Comparison of ENCODE assay signal across 5 cellular contexts in the genomic region with DNA sequence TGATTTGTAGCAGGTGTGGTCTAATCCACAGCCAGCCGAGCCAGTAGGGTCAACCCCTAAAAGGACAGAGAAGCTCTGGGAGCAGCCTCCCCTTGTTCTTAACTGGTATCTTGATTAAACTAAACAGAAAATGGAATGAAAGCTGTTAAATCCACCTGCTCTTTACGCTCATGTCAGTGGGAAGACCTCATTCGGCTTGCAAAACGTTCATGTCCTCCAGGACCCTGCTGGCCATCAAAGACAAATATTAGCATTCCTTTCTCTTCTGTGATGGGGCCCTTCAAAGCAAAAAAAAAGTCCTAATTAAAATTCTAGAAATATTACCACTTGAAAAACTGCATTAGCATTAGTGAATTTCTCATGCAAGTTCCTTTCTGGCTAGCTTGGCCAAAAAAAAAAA.
DNase-seq lines count a peak whose midpoint lies in the region; ATAC-seq, FAIRE-seq and TF ChIP-seq lines count a peak whose summit lies in the region.
"Not testable (repeated sequence)": the region's sequence is repeated elsewhere in the genome, so short reads cannot be mapped to it uniquely, and the experiment has no call there.

No MANE protein-coding gene starts in this region.

- not testable (repeated sequence) for FAIRE-seq in HepG2 (lab: Jason Lieb, UNC)

- not testable (repeated sequence) for H3K4me3 ChIP-seq in Caco-2 (ENCODE audit: low read depth, low read length); OCI-LY3 (ENCODE audit: low read length); endodermal cell (ENCODE audit: low read length)
- H3K4me3 ChIP-seq in HepG2 (replicated peaks in 1 of 3; ENCODE audit: insufficient read depth in 1 of 3, low read depth in 2 of 3, low read length in 3 of 3), result peak overlapping the region in 1 of 3 experiments; percentile 37; a peak in 1 of 6 replicates

- in situ Hi-C loops in HepG2 (cut with HindIII; ENCODE audit: extremely low pct_ligation_motif_present, low pct_unique_long_range_greater_than_20kb), result not testable (repeated sequence)

- not testable (repeated sequence) for BruUV-seq in Caco-2 (replicated peaks; lab: Mats Ljungman, UMichigan); HepG2 (replicated peaks; lab: Mats Ljungman, UMichigan)

- not testable (repeated sequence) for H3K27me3 Mint-ChIP-seq in Caco-2 (ENCODE audit: insufficient read depth, unreplicated experiment); activated CD4-positive, alpha-beta memory T cell treated with anti-CD3 and anti-CD28 coated beads, Interleukin-2, amount 10 ng/mL, durations not matched to agents 7 days and 5 days; endodermal cell (ENCODE audit: insufficient read depth)

- not testable (repeated sequence) for H2AFZ ChIP-seq in OCI-LY3 (ENCODE audit: low read depth, low read length); HepG2 (ENCODE audit: low read length)

- not testable (repeated sequence) for H3K4me3 Mint-ChIP-seq in Caco-2 (ENCODE audit: unreplicated experiment); activated CD4-positive, alpha-beta memory T cell treated with anti-CD3 and anti-CD28 coated beads, Interleukin-2, amount 10 ng/mL, durations not matched to agents 7 days and 5 days; endodermal cell

- not testable (repeated sequence) for H3K27me3 ChIP-seq in Caco-2 (replicated peaks; ENCODE audit: control insufficient read depth, insufficient read depth, low read length); OCI-LY3 (ENCODE audit: low read depth, low read length); endodermal cell (ENCODE audit: control insufficient read depth, insufficient read depth, low read length, poor library complexity, severe bottlenecking); HepG2 (ENCODE audit: control insufficient read depth in 1 of 2, insufficient read depth in 2 of 2, low read length in 2 of 2)

- not testable (repeated sequence) for H3K9ac ChIP-seq in OCI-LY3 (ENCODE audit: low read length); endodermal cell (ENCODE audit: extremely low read depth, low read length, poor library complexity, severe bottlenecking); HepG2 (ENCODE audit: insufficient read depth, low read depth, low read length)

- intact Hi-C loops in Caco-2 (cut with micrococcal nuclease; ENCODE audit: unreplicated experiment); HepG2 (cut with micrococcal nuclease; ENCODE audit: unreplicated experiment): not testable (repeated sequence)

- H3K9me3 Mint-ChIP-seq in Caco-2 (ENCODE audit: unreplicated experiment); activated CD4-positive, alpha-beta memory T cell treated with anti-CD3 and anti-CD28 coated beads, Interleukin-2, amount 10 ng/mL, durations not matched to agents 7 days and 5 days; endodermal cell: not testable (repeated sequence)

- peak; percentile 84 for ATAC-seq in HepG2

- 80 to 83% methylated on average over 2 to 3 of the region's 4 CpGs for WGBS in endodermal cell (ENCODE audit: insufficient coverage in 1 of 2, insufficient read length in 1 of 2), 2 experiments
- WGBS in HepG2 (ENCODE audit: low lambda C conversion rate), result 1% methylated on average over 4 of the region's 4 CpGs

- not testable (repeated sequence) for H3K27ac Mint-ChIP-seq in Caco-2 (ENCODE audit: unreplicated experiment); endodermal cell
- peak overlapping the region; percentile 58 for H3K27ac Mint-ChIP-seq in activated CD4-positive, alpha-beta memory T cell treated with anti-CD3 and anti-CD28 coated beads, Interleukin-2, amount 10 ng/mL, durations not matched to agents 7 days and 5 days

- not testable (repeated sequence) for H4K20me1 ChIP-seq in OCI-LY3 (ENCODE audit: insufficient read depth, low read length); HepG2 (ENCODE audit: insufficient read depth, low read length)

- TF ChIP-seq POLR2A in HepG2 (IDR thresholded peaks at IDR 0.05; ENCODE audit: insufficient read depth in 1 of 2, low read depth in 2 of 2, low read length in 2 of 2), result not testable (repeated sequence)

- not testable (repeated sequence) for TF ChIP-seq RAD21 in HepG2 (CRISPR knock-in tag; IDR thresholded peaks at IDR 0.05)

- not testable (repeated sequence) for H3K36me3 ChIP-seq in Caco-2 (ENCODE audit: control insufficient read depth, insufficient read depth, low read length); OCI-LY3 (replicated peaks; ENCODE audit: low read depth, low read length); endodermal cell (ENCODE audit: control insufficient read depth, insufficient read depth, low read length); HepG2 (replicated peaks in 1 of 2; ENCODE audit: control insufficient read depth in 1 of 2, insufficient read depth in 2 of 2, low read length in 2 of 2)

- not testable (repeated sequence) for H3K9me3 ChIP-seq in Caco-2; OCI-LY3 (ENCODE audit: insufficient read depth, low read length); endodermal cell (ENCODE audit: control insufficient read depth, low read length); HepG2 (ENCODE audit: low read length)

- H3K79me2 ChIP-seq in OCI-LY3 (ENCODE audit: low read length); HepG2 (ENCODE audit: insufficient read depth, low read length): not testable (repeated sequence)

- DNase-seq in Caco-2, result peak; percentile 72 to 75
- DNase-seq in activated CD4-positive, alpha-beta memory T cell treated with anti-CD3 and anti-CD28 coated beads, Interleukin-2, amount 10 ng/mL, durations not matched to agents 7 days and 5 days, result not testable (repeated sequence)
- DNase-seq in endodermal cell, result peak; percentile 8
- peak; percentile 91 for DNase-seq in HepG2 (ENCODE audit: low spot score)

- not testable (repeated sequence) for H3K27ac ChIP-seq in OCI-LY3 (ENCODE audit: low read length); endodermal cell (ENCODE audit: low read depth, low read length)
- H3K27ac ChIP-seq in HepG2 (ENCODE audit: extremely low read length, insufficient read depth, low read length), result peak overlapping the region; percentile 57

- H3K4me2 ChIP-seq in OCI-LY3 (ENCODE audit: low read length), result peak overlapping the region; percentile 32
- peak overlapping the region; percentile 62 for H3K4me2 ChIP-seq in HepG2 (ENCODE audit: low read depth, low read length)

- H3K36me3 Mint-ChIP-seq in Caco-2 (ENCODE audit: insufficient read depth, unreplicated experiment); activated CD4-positive, alpha-beta memory T cell treated with anti-CD3 and anti-CD28 coated beads, Interleukin-2, amount 10 ng/mL, durations not matched to agents 7 days and 5 days (ENCODE audit: low read depth); endodermal cell (ENCODE audit: low read depth): not testable (repeated sequence)

- CTCF ChIA-PET in Caco-2 (lab: Charles Lee); activated CD4-positive, alpha-beta memory T cell treated with anti-CD3 and anti-CD28 coated beads, Interleukin-2, amount 10 ng/mL, durations not matched to agents 7 days and 5 days (lab: Charles Lee); HepG2 (lab: Yijun Ruan, JAX; ENCODE audit: low intra/inter-chr PET ratio, low total read pairs): not testable (repeated sequence)

- POLR2A ChIA-PET in Caco-2 (lab: Charles Lee); activated CD4-positive, alpha-beta memory T cell treated with anti-CD3 and anti-CD28 coated beads, Interleukin-2, amount 10 ng/mL, durations not matched to agents 7 days and 5 days (lab: Charles Lee); HepG2 (lab: Yijun Ruan, JAX): not testable (repeated sequence)

- H3K4me1 ChIP-seq in Caco-2; endodermal cell (ENCODE audit: control insufficient read depth, insufficient read depth, low read length): not testable (repeated sequence)
- peaks cover 59% of the 10 kb centered on the region for H3K4me1 ChIP-seq in OCI-LY3 (ENCODE audit: low read length)
- peaks cover 42% of the 10 kb centered on the region for H3K4me1 ChIP-seq in HepG2 (ENCODE audit: insufficient read depth, low read length)

- peak in 1 of 2 experiments; percentile 60; a peak in 1 of 4 replicates for TF ChIP-seq EP300 in HepG2 (IDR thresholded peaks at IDR 0.05; ENCODE audit: low read depth in 2 of 2, low read length in 2 of 2)
- TF ChIP-seq EP300 in HepG2 (CRISPR knock-in tag; IDR thresholded peaks at IDR 0.05; ENCODE audit: borderline replicate concordance), result not testable (repeated sequence)

- not testable (repeated sequence) for TF ChIP-seq CTCF in Caco-2 (IDR thresholded peaks at IDR 0.05; ENCODE audit: insufficient read depth in 1 of 2, low read depth in 1 of 2, low read length in 1 of 2, severe bottlenecking in 1 of 2, unreplicated experiment in 1 of 2); OCI-LY3 (IDR thresholded peaks at IDR 0.05; ENCODE audit: low read depth, low read length); endodermal cell (conservative IDR thresholded peaks at IDR 0.05); HepG2 (CRISPR knock-in tag; IDR thresholded peaks at IDR 0.05)

- not testable (repeated sequence) for H3K4me1 Mint-ChIP-seq in Caco-2 (ENCODE audit: low read depth, unreplicated experiment); endodermal cell
- peaks cover 42% of the 10 kb centered on the region for H3K4me1 Mint-ChIP-seq in activated CD4-positive, alpha-beta memory T cell treated with anti-CD3 and anti-CD28 coated beads, Interleukin-2, amount 10 ng/mL, durations not matched to agents 7 days and 5 days

TF ChIP-seq in HepG2, 621 proteins besides CTCF, POLR2A, EP300 and RAD21 (continues in another document):
- TF ChIP-seq, protein P1, sequence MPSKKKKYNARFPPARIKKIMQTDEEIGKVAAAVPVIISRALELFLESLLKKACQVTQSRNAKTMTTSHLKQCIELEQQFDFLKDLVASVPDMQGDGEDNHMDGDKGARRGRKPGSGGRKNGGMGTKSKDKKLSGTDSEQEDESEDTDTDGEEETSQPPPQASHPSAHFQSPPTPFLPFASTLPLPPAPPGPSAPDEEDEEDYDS (CRISPR knock-in tag; IDR thresholded peaks at IDR 0.05), result peak; percentile 16; the same call in 1 of the 2 replicates
- TF ChIP-seq TEAD3 (CRISPR knock-in tag; optimal IDR thresholded peaks at IDR 0.05; ENCODE audit: borderline replicate concordance), result peak; percentile 75
- TF ChIP-seq TCF7 (IDR thresholded peaks at IDR 0.05; ENCODE audit: low read depth), result peak; percentile 68
